Comparison of ENCODE assay signal across 3 cellular contexts in genomic region chr5:161358446-161358845, GRCh38.
"Had no signal": no experiment of that assay in that cellular context is flagged by ENCODE, and none has a peak within 500 bp of the region (broad histone marks: within the 10 kb centered on the region; RNA-seq: fewer than 3 reads in every experiment).

No MANE protein-coding gene starts in this region.

- DNase-seq: GDM1, GF-D8 had no signal

- H3K4me3 ChIP-seq: GM12878 had no signal

- ATAC-seq: GM12878 had no signal
